ENCODE assay signal across 23 cellular contexts in the genomic region with DNA sequence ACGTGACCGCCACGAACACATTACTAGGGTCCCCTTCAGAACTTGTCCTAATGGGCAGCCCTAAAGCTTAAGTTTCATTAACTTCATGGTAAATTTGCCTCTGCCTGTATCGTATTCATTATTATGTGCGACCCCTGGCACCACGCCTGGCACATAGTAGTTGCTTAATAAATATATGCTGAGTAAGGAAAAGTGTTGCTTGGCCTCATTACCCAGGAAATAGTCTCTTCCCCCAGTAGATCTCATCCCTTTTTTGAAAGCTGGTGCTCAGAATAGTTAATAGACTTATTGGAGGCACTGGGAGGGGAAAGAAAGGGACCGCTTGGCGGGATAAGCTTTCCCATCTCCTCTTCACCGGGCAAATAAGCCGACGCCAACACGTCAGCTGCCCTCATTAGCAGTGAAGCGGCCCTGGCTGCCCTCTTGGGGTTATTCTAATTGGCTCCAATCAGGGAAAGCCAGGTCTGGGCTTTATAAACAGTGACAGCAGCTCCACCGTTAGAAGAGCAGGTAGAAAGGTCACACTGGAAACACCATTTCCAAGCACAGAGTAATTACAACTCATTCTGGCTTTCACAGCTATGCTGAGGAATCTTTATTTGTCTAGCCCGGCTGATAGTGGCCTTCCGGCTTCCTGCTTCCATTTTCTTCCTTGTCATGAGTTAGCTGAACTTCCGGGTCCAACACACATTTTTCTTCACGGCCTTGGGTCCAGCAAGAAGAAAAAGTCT.
DNase-seq lines count a peak whose midpoint lies in the region; ATAC-seq, FAIRE-seq and TF ChIP-seq lines count a peak whose summit lies in the region.
"Had no signal": no experiment of that assay in that cellular context is flagged by ENCODE, and none has a peak within 500 bp of the region (broad histone marks: within the 10 kb centered on the region; RNA-seq: fewer than 3 reads in every experiment).

No MANE protein-coding gene starts in this region.

- TF ChIP-seq CTCF in A549 (IDR thresholded peaks at IDR 0.05) (no peak), upper lobe of left lung (IDR thresholded peaks at IDR 0.05) (no peak)

- ATAC-seq in A549 (no peak), left colon (peak; percentile 68), upper lobe of left lung (ENCODE audit: low FRiP score in 2 of 2) (no peak), HG02870 (IDR thresholded peaks at IDR 0.05; ENCODE audit: unreplicated experiment) (no peak)
- ATAC-seq: GM12878, GM23338, Right ventricle myocardium inferior had no signal

- TF ChIP-seq EP300 in A549 (IDR thresholded peaks at IDR 0.05), result no peak
- no peak for TF ChIP-seq EP300 in upper lobe of left lung (IDR thresholded peaks at IDR 0.05)

- peaks cover 9% of the 10 kb centered on the region; the same call in 1 of the 3 replicates for H3K4me1 ChIP-seq in A549
- no peaks in the 10 kb centered on the region for H3K4me1 ChIP-seq in SJCRH30
- H3K4me1 ChIP-seq in upper lobe of left lung, result peaks cover 0 to 5% (median under 1%) of the 10 kb centered on the region in 4 donors

- H3K27ac ChIP-seq in A549 (no peak overlapping the region), SJCRH30 (no peak overlapping the region), upper lobe of left lung (no peak overlapping the region)
- H3K27ac ChIP-seq: SK-N-MC had no signal

- 87% methylated on average over 18 of the region's 18 CpGs for WGBS in A549 (ENCODE audit: missing lambda C conversion rate)
- 82 to 87% methylated on average over 14 to 18 of the region's 18 CpGs for WGBS in upper lobe of left lung, 2 donors

- no peaks in the 10 kb centered on the region for H3K36me3 ChIP-seq in SJCRH30
- no peaks in the 10 kb centered on the region for H3K36me3 ChIP-seq in upper lobe of left lung

- DNase-seq in A549 (ENCODE audit: low read depth in 1 of 2, low spot score in 1 of 2) (no peak), NCI-H2171 (lab: John Stamatoyannopoulos, UW) (peak; percentile 24), SJCRH30 (no peak), left colon (peak; percentile 25 to 54), NCI-H1105 (lab: John Stamatoyannopoulos, UW) (no peak), iPS-NIHi7 (ENCODE audit: extremely low spot score) (no peak), upper lobe of left lung (no peak)
- DNase-seq: Caco-2; CD4-positive, alpha-beta T cell; Kasumi-1; MM.1S; NCI-H1092; NCI-H2081 treated with DMSO at 0.1 percent for 48 hours; NCI-H526 treated with DMSO at 0.1 percent for 48 hours; NK-92 treated with Interleukin-12 subunit alpha and Interleukin-12 subunit beta, amount 100 ng/mL, for 24 hours had no signal

- no peak overlapping the region for H3K4me2 ChIP-seq in A549
- H3K4me2 ChIP-seq: GM23338 had no signal

- intact Hi-C loops in left colon (cut with DNase I, micrococcal nuclease), result no loop called here

- H3K27me3 ChIP-seq in SJCRH30 (no peaks in the 10 kb centered on the region; the same call in 1 of the 2 replicates), upper lobe of left lung (no peaks in the 10 kb centered on the region)

- H3K9me3 ChIP-seq in A549 (no peaks in the 10 kb centered on the region), SJCRH30 (replicated peaks) (no peaks in the 10 kb centered on the region), upper lobe of left lung (no peaks in the 10 kb centered on the region)
- H3K9me3 ChIP-seq: Caco-2 had no signal

- no peak for FAIRE-seq in A549 (lab: Jason Lieb, UNC)
- FAIRE-seq: A204.1, GM12878, GM19239, RCC 7860 had no signal

- no peak for TF ChIP-seq RAD21 in A549 (conservative IDR thresholded peaks at IDR 0.05 in 1 of 2, IDR thresholded peaks at IDR 0.05 in 1 of 2)

- POLR2A ChIA-PET in A549 (lab: Yijun Ruan, JAX), result no interaction called here

- CTCF ChIA-PET in A549 (lab: Yijun Ruan, JAX), result interaction anchor here (1.0 kb wide), 1 partner anchor 54 kb away, joined by 3 read pairs; no protein-coding TSS in a partner anchor

- no peak overlapping the region for H3K4me3 ChIP-seq in A549
- H3K4me3 ChIP-seq in SJCRH30, result peak overlapping the region; percentile 14; the same call in 1 of the 2 replicates
- H3K4me3 ChIP-seq in upper lobe of left lung, result no peak overlapping the region
- H3K4me3 ChIP-seq: GM12878, GM23338, SK-N-MC had no signal

- no peak for TF ChIP-seq POLR2A in A549 (IDR thresholded peaks at IDR 0.05; ENCODE audit: low read length)
- no peak for TF ChIP-seq POLR2A in upper lobe of left lung (IDR thresholded peaks at IDR 0.05)

TF ChIP-seq in A549, 52 proteins besides CTCF, POLR2A, EP300 and RAD21:
- TF ChIP-seq, protein P1, sequence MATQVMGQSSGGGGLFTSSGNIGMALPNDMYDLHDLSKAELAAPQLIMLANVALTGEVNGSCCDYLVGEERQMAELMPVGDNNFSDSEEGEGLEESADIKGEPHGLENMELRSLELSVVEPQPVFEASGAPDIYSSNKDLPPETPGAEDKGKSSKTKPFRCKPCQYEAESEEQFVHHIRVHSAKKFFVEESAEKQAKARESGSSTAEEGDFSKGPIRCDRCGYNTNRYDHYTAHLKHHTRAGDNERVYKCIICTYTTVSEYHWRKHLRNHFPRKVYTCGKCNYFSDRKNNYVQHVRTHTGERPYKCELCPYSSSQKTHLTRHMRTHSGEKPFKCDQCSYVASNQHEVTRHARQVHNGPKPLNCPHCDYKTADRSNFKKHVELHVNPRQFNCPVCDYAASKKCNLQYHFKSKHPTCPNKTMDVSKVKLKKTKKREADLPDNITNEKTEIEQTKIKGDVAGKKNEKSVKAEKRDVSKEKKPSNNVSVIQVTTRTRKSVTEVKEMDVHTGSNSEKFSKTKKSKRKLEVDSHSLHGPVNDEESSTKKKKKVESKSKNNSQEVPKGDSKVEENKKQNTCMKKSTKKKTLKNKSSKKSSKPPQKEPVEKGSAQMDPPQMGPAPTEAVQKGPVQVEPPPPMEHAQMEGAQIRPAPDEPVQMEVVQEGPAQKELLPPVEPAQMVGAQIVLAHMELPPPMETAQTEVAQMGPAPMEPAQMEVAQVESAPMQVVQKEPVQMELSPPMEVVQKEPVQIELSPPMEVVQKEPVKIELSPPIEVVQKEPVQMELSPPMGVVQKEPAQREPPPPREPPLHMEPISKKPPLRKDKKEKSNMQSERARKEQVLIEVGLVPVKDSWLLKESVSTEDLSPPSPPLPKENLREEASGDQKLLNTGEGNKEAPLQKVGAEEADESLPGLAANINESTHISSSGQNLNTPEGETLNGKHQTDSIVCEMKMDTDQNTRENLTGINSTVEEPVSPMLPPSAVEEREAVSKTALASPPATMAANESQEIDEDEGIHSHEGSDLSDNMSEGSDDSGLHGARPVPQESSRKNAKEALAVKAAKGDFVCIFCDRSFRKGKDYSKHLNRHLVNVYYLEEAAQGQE (IDR thresholded peaks at IDR 0.05), result no peak
- TF ChIP-seq MAFK (IDR thresholded peaks at IDR 0.05; ENCODE audit: partially characterized antibody), result peak; percentile 59

Comparison
In these comparisons a context has a peak if more than half of its experiments do, and no peak if none do; other contexts are left out.
1. DNase-seq: peak in NCI-H2171 (single experiment) and left colon (2 of 2); none in A549 (0 of 2), SJCRH30 (0 of 2), NCI-H1105 (single experiment), iPS-NIHi7 (single experiment) and upper lobe of left lung (0 of 2).